Comparison of ENCODE assay signal across 16 cellular contexts in the genomic region with DNA sequence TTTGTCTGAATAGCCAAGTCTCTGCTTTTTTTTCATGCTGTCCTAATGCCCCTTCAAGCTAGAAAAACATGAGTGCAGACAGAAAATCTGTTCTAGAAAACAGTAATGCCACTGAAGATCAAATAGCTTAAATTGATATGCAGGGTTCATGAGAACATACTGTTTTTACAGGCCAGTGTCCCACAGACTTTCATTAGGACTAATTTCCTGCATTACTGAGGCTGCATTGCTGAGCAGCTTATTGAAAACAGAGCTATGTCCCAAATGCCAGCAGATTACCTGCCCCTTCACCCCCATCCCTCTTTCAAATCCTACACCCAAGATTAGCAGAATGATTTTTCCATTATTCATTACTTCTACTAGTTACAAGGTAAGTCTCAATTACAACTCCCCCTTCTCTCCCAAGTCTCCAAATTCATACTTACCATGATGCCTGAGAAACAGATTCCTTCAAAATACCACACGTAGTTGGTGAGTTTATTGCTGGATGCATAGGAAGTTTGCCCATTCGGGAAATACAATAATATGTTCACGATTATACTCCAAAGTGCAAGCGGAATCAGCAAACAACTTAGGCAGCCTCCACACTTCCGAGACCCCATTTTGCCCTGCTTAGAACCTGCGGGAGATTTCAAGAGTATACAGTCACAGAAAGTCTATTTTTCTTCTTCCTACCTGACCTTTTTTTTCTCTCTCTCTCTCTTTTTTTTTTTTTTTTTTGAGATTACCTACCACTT. TPM values are rescaled to one million over a fixed set of nuclear protein-coding genes. Genes with fewer than 3 reads are reported as not detected.
DNase-seq lines count a peak whose midpoint lies in the region; ATAC-seq and TF ChIP-seq lines count a peak whose summit lies in the region.
"Had no signal": no experiment of that assay in that cellular context is flagged by ENCODE, and none has a peak within 500 bp of the region (broad histone marks: within the 10 kb centered on the region; RNA-seq: fewer than 3 reads in every experiment).

No MANE protein-coding gene starts in this region.

- H3K4me3 Mint-ChIP-seq in chondrocyte (ENCODE audit: unreplicated experiment): peak overlapping the region; percentile 0
- H3K4me3 Mint-ChIP-seq: activated CD4-positive, alpha-beta T cell treated with anti-CD3 and anti-CD28 coated beads, Interleukin-2, amount 10 ng/mL, durations not matched to agents 7 days and 5 days; activated T-helper 17 cell treated with anti-CD3 and anti-CD28 coated beads, Interleukin-2, amount 50 U/mL, for 72 hours; immature natural killer cell; natural killer cell treated with Interleukin-12 subunit alpha and Interleukin-12 subunit beta and Interleukin-15 and Interleukin-18, amount 100 ng/mL, for 72 hours had no signal

- WGBS in heart right ventricle, 2 donors: 58 to 64% methylated on average over 6 of the region's 6 CpGs
- WGBS in upper lobe of left lung, 2 donors: 72 to 78% methylated on average over 6 of the region's 6 CpGs

- H3K27ac ChIP-seq in heart right ventricle (peak overlapping the region; percentile 40 to 85 (median 72)), lower lobe of right lung (peak overlapping the region; percentile 63), upper lobe of left lung (peak overlapping the region; percentile 16 to 49 (median 33))
- H3K27ac ChIP-seq: epithelial cell of prostate had no signal

- intact Hi-C loops in heart right ventricle (cut with DNase I) (loop anchor here in 1 of 10 donors (5.0 kb wide), 1 partner anchor 44 kb away; the partner anchor contains the start of gene TM4SF1), Right ventricle myocardium superior (cut with DNase I) (no loop called here), lower lobe of right lung (cut with DNase I) (no loop called here)

- H3K36me3 ChIP-seq in heart right ventricle (peaks cover 0 to 4% (median 0%) of the 10 kb centered on the region in 9 donors), lower lobe of right lung (no peaks in the 10 kb centered on the region), upper lobe of left lung (no peaks in the 10 kb centered on the region)

- peak in 4 of 8 donors; percentile 6 to 41 (median 24) for ATAC-seq in heart right ventricle
- no peak for ATAC-seq in Right ventricle myocardium superior (ENCODE audit: poor library complexity)
- no peak for ATAC-seq in lower lobe of right lung
- no peak for ATAC-seq in upper lobe of left lung (ENCODE audit: low FRiP score in 2 of 2)
- ATAC-seq in GM18520 (IDR thresholded peaks at IDR 0.05; ENCODE audit: unreplicated experiment): no peak
- ATAC-seq: activated T-helper 17 cell treated with anti-CD3 and anti-CD28 coated beads, Interleukin-2, amount 50 U/mL, for 72 hours; natural killer cell treated with Interleukin-12 subunit alpha and Interleukin-12 subunit beta and Interleukin-15 and Interleukin-18, amount 100 ng/mL, for 72 hours had no signal

- peaks cover 26% of the 10 kb centered on the region for H3K4me1 Mint-ChIP-seq in chondrocyte (ENCODE audit: low read depth)
- H3K4me1 Mint-ChIP-seq: activated CD4-positive, alpha-beta T cell treated with anti-CD3 and anti-CD28 coated beads, Interleukin-2, amount 10 ng/mL, durations not matched to agents 7 days and 5 days; activated T-helper 17 cell treated with anti-CD3 and anti-CD28 coated beads, Interleukin-2, amount 50 U/mL, for 72 hours; immature natural killer cell had no signal

- peak overlapping the region; percentile 73 for H3K27ac Mint-ChIP-seq in chondrocyte (ENCODE audit: unreplicated experiment)
- H3K27ac Mint-ChIP-seq: activated CD4-positive, alpha-beta T cell treated with anti-CD3 and anti-CD28 coated beads, Interleukin-2, amount 10 ng/mL, durations not matched to agents 7 days and 5 days; activated T-helper 17 cell treated with anti-CD3 and anti-CD28 coated beads, Interleukin-2, amount 50 U/mL, for 72 hours; immature natural killer cell; natural killer cell treated with Interleukin-12 subunit alpha and Interleukin-12 subunit beta and Interleukin-15 and Interleukin-18, amount 100 ng/mL, for 72 hours had no signal

- no peaks in the 10 kb centered on the region for H3K36me3 Mint-ChIP-seq in chondrocyte (ENCODE audit: low read depth)
- H3K36me3 Mint-ChIP-seq: brain; immature natural killer cell; natural killer cell treated with Interleukin-12 subunit alpha and Interleukin-12 subunit beta and Interleukin-15 and Interleukin-18, amount 100 ng/mL, for 72 hours had no signal

- no peak for DNase-seq in heart right ventricle
- DNase-seq in Right ventricle myocardium superior: no peak
- no peak for DNase-seq in chondrocyte (ENCODE audit: low spot score)
- DNase-seq in lower lobe of right lung: no peak
- no peak for DNase-seq in upper lobe of left lung
- DNase-seq in RKO (ENCODE audit: low spot score): no peak
- no peak for DNase-seq in germinal center (ENCODE audit: low spot score)
- DNase-seq: activated CD4-positive, alpha-beta T cell treated with anti-CD3 and anti-CD28 coated beads, Interleukin-2, amount 10 ng/mL, durations not matched to agents 7 days and 5 days; H7; immature natural killer cell; T-helper 1 cell had no signal

- peaks cover 0 to 34% (median 5%) of the 10 kb centered on the region in 9 donors for H3K4me1 ChIP-seq in heart right ventricle
- peaks cover 8% of the 10 kb centered on the region for H3K4me1 ChIP-seq in lower lobe of right lung
- H3K4me1 ChIP-seq in upper lobe of left lung: peaks cover 0 to 7% (median 6%) of the 10 kb centered on the region in 4 donors

- TF ChIP-seq POLR2A in upper lobe of left lung (IDR thresholded peaks at IDR 0.05): no peak

- TF ChIP-seq CTCF in heart right ventricle (IDR thresholded peaks at IDR 0.05) (no peak), chondrocyte (IDR thresholded peaks at IDR 0.05) (no peak), lower lobe of right lung (IDR thresholded peaks at IDR 0.05) (no peak), upper lobe of left lung (IDR thresholded peaks at IDR 0.05) (no peak)

- H3K9me3 Mint-ChIP-seq in chondrocyte (ENCODE audit: low read depth): no peaks in the 10 kb centered on the region
- H3K9me3 Mint-ChIP-seq: activated CD4-positive, alpha-beta T cell treated with anti-CD3 and anti-CD28 coated beads, Interleukin-2, amount 10 ng/mL, durations not matched to agents 7 days and 5 days; activated T-helper 17 cell treated with anti-CD3 and anti-CD28 coated beads, Interleukin-2, amount 50 U/mL, for 72 hours; brain; immature natural killer cell; natural killer cell treated with Interleukin-12 subunit alpha and Interleukin-12 subunit beta and Interleukin-15 and Interleukin-18, amount 100 ng/mL, for 72 hours had no signal

- H3K9me3 ChIP-seq in heart right ventricle (no peaks in the 10 kb centered on the region), lower lobe of right lung (no peaks in the 10 kb centered on the region), upper lobe of left lung (no peaks in the 10 kb centered on the region)

- peak overlapping the region in 9 of 10 donors; percentile 8 to 55 (median 40) for H3K4me3 ChIP-seq in heart right ventricle
- peak overlapping the region; percentile 10 for H3K4me3 ChIP-seq in lower lobe of right lung
- H3K4me3 ChIP-seq in upper lobe of left lung: peak overlapping the region in 1 of 4 donors; percentile 32

- H3K27me3 Mint-ChIP-seq in chondrocyte (ENCODE audit: low read depth): no peaks in the 10 kb centered on the region

- TF ChIP-seq EP300 in upper lobe of left lung (IDR thresholded peaks at IDR 0.05): no peak

- H3K27me3 ChIP-seq in heart right ventricle: no peaks in the 10 kb centered on the region
- no peaks in the 10 kb centered on the region for H3K27me3 ChIP-seq in lower lobe of right lung (ENCODE audit: low read depth)
- H3K27me3 ChIP-seq in upper lobe of left lung: no peaks in the 10 kb centered on the region

RNA-seq across cellular contexts. Expression of gene TM4SF18, which starts 0.5 kb away (rescaled TPM):
- total RNA-seq in heart right ventricle (10 to 100 TPM in 6 of 10 donors, 1 to 10 TPM in 4; 4.1 to 21.2 (median 10.3) TPM), Right ventricle myocardium superior (13.2 TPM), chondrocyte (0.20 to 1.4 TPM in 2 of 3 replicates, not detected in the other), lower lobe of right lung (6.5 TPM), upper lobe of left lung (10 to 100 TPM in 1 of 6 donors, 1 to 10 TPM in 3, under 1 TPM in 2; 0.55 to 16.6 (median 2.5) TPM)
- 1 to 10 TPM; 6.0 TPM for polyA plus RNA-seq in heart right ventricle
- total RNA-seq: activated CD4-positive, alpha-beta T cell treated with anti-CD3 and anti-CD28 coated beads, Interleukin-2, amount 10 ng/mL, durations not matched to agents 7 days and 5 days; activated T-helper 17 cell treated with anti-CD3 and anti-CD28 coated beads, Interleukin-2, amount 50 U/mL, for 72 hours; natural killer cell treated with Interleukin-12 subunit alpha and Interleukin-12 subunit beta and Interleukin-15 and Interleukin-18, amount 100 ng/mL, for 72 hours had no signal
- polyA plus RNA-seq: immature natural killer cell had no signal

RNA-seq across cellular contexts. Expression of gene TM4SF1, which starts 44.5 kb away (rescaled TPM):
- total RNA-seq in heart right ventricle: 100 to 1,000 TPM in 5 of 10 donors, 10 to 100 TPM in 5; 63.6 to 142 (median 95.2) TPM
- 100 to 1,000 TPM; 131 to 132 TPM for polyA plus RNA-seq in heart right ventricle
- total RNA-seq in Right ventricle myocardium superior: 110 TPM
- total RNA-seq in chondrocyte: 42.8 to 60.3 TPM (median 59.9 TPM) in 3 replicates
- 146 TPM for total RNA-seq in lower lobe of right lung
- 100 to 1,000 TPM in 4 of 6 donors, 10 to 100 TPM in 2; 40.9 to 337 (median 197) TPM for total RNA-seq in upper lobe of left lung
- total RNA-seq: activated CD4-positive, alpha-beta T cell treated with anti-CD3 and anti-CD28 coated beads, Interleukin-2, amount 10 ng/mL, durations not matched to agents 7 days and 5 days; natural killer cell treated with Interleukin-12 subunit alpha and Interleukin-12 subunit beta and Interleukin-15 and Interleukin-18, amount 100 ng/mL, for 72 hours had no signal
- polyA plus RNA-seq: immature natural killer cell had no signal
